Comparison of ENCODE assay signal across 8 cellular contexts in the genomic region with DNA sequence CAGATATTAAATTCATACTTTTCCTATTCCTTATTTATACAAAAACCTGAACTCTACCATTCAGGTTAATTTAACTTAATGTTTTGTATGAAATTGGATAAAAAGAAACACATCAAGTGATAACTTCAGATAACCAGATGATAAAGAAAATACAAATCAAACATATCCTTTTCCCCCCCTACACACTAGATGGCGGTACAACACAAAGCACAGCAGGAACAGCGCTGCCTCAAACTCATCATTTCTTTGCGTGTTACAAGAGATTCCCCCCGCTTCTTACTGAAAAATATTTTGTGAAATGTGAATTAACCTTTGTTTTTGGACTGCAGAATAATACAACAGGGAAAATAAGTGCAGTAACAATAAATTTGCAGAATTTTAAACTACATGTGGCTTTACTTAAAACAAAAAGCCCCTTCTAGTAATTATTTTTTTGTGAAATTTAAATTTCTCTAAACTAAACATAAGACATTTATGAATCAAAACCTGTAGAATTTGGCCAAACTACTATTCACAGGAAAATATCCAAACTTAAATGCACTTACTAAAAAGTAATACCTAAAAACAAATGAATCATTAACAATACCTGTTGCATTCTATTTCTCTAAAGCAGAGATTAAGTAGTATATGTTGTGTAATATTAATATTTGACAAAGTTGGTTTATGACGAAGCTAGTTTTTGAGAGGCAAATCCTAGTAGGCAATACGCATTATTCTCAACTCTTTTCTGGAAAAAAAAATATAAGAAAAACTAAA.
A peak's percentile ranks its signal among the peaks of the same experiment; 100 is the strongest.
DNase-seq lines count a peak whose midpoint lies in the region; ATAC-seq lines count a peak whose summit lies in the region.

No MANE protein-coding gene starts in this region.

- peak; percentile 66 for ATAC-seq in GM19452 (IDR thresholded peaks at IDR 0.05; ENCODE audit: unreplicated experiment)

- H3K4me1 ChIP-seq in iPS DF 6.9 (ENCODE audit: control insufficient read depth, insufficient read depth, low read length) = no peaks in the 10 kb centered on the region

- no peaks in the 10 kb centered on the region for H3K36me3 ChIP-seq in iPS DF 6.9 (ENCODE audit: control insufficient read depth, insufficient read depth, low read length)

- no peak overlapping the region for H3K4me3 ChIP-seq in iPS DF 6.9 (ENCODE audit: low read length)

- DNase-seq in DMS153 (lab: John Stamatoyannopoulos, UW) (peak; percentile 40), LHCN-M2 (ENCODE audit: low read depth) (peak; percentile 66), RPMI7951 (ENCODE audit: low read depth) (peak; percentile 65), astrocyte of the hippocampus (ENCODE audit: low read depth, low spot score) (peak; percentile 83), iPS DF 6.9 (ENCODE audit: low read depth, low spot score) (peak; percentile 16)
- peak; percentile 50 for DNase-seq in stimulated activated CD4-positive, alpha-beta T cell treated with anti-CD3 and anti-CD28 coated beads, Interleukin-15, amount 100 ng/mL, for 24 hours
- no peak for DNase-seq in activated CD4-positive, CD25-positive, alpha-beta regulatory T cell treated with anti-CD3 and anti-CD28 coated beads, Interleukin-2, amount 50 U/mL, for 72 hours

- H3K27me3 ChIP-seq in iPS DF 6.9 (ENCODE audit: control insufficient read depth, insufficient read depth, low read length) = no peaks in the 10 kb centered on the region

- no peaks in the 10 kb centered on the region for H3K9me3 ChIP-seq in iPS DF 6.9 (ENCODE audit: control insufficient read depth, insufficient read depth, low read length)

- H3K27ac ChIP-seq in iPS DF 6.9 (ENCODE audit: low read length) = no peak overlapping the region

- WGBS in iPS DF 6.9 (ENCODE audit: insufficient coverage, insufficient read length) = no CpG with 5 or more reads among the region's 6 CpGs
